ENCODE assay signal across 7 cellular contexts in genomic region chrX:20378291-20378920, GRCh38.
A peak's percentile ranks its signal among the peaks of the same experiment; 100 is the strongest.
DNase-seq lines count a peak whose midpoint lies in the region; ATAC-seq and TF ChIP-seq lines count a peak whose summit lies in the region.

No MANE protein-coding gene starts in this region.

- H3K4me3 Mint-ChIP-seq in activated B cell treated with CpG ODN at 0.5 μM for 24 hours (no peak overlapping the region), endodermal cell (no peak overlapping the region)

- H3K4me3 ChIP-seq in retinal pigment epithelial cell (ENCODE audit: low read length) (no peak overlapping the region), endodermal cell (ENCODE audit: low read length) (no peak overlapping the region)

- no peaks in the 10 kb centered on the region for H3K27me3 Mint-ChIP-seq in activated B cell treated with CpG ODN at 0.5 μM for 24 hours
- H3K27me3 Mint-ChIP-seq in endodermal cell (ENCODE audit: insufficient read depth), result no peaks in the 10 kb centered on the region

- H3K9me3 ChIP-seq in endodermal cell (ENCODE audit: control insufficient read depth, low read length), result peaks cover 7% of the 10 kb centered on the region

- peaks cover 26% of the 10 kb centered on the region for H3K4me1 Mint-ChIP-seq in activated B cell treated with CpG ODN at 0.5 μM for 24 hours
- peaks cover 3% of the 10 kb centered on the region for H3K4me1 Mint-ChIP-seq in endodermal cell

- no peaks in the 10 kb centered on the region for H3K36me3 ChIP-seq in endodermal cell (ENCODE audit: control insufficient read depth, insufficient read depth, low read length)

- H3K4me1 ChIP-seq in endodermal cell (ENCODE audit: control insufficient read depth, insufficient read depth, low read length), result no peaks in the 10 kb centered on the region

- no peaks in the 10 kb centered on the region for H3K27me3 ChIP-seq in endodermal cell (ENCODE audit: control insufficient read depth, insufficient read depth, low read length, poor library complexity, severe bottlenecking)

- intact Hi-C loops in activated B cell treated with CpG ODN at 0.5 μM for 24 hours (cut with micrococcal nuclease), result loop anchor here (5.0 kb wide), 1 partner anchor 34 kb away; no protein-coding TSS in a partner anchor

- H3K9me3 Mint-ChIP-seq in activated B cell treated with CpG ODN at 0.5 μM for 24 hours (no peaks in the 10 kb centered on the region), endodermal cell (peaks cover 32% of the 10 kb centered on the region)

- no peaks in the 10 kb centered on the region for H3K36me3 Mint-ChIP-seq in activated B cell treated with CpG ODN at 0.5 μM for 24 hours (ENCODE audit: low read depth)
- H3K36me3 Mint-ChIP-seq in endodermal cell (ENCODE audit: low read depth), result no peaks in the 10 kb centered on the region

- CTCF ChIA-PET in activated B cell treated with CpG ODN at 0.5 μM for 24 hours (lab: Charles Lee), result no interaction called here

- H3K9ac ChIP-seq in endodermal cell (ENCODE audit: extremely low read depth, low read length, poor library complexity, severe bottlenecking), result no peak overlapping the region

- POLR2A ChIA-PET in activated B cell treated with CpG ODN at 0.5 μM for 24 hours (lab: Charles Lee), result no interaction called here

- no peak overlapping the region for H3K27ac Mint-ChIP-seq in activated B cell treated with CpG ODN at 0.5 μM for 24 hours
- no peak overlapping the region for H3K27ac Mint-ChIP-seq in endodermal cell

- TF ChIP-seq CTCF in activated B cell treated with CpG ODN at 0.5 μM for 24 hours (IDR thresholded peaks at IDR 0.05) (no peak), retinal pigment epithelial cell (conservative IDR thresholded peaks at IDR 0.05; ENCODE audit: low read depth, low read length) (no peak), endodermal cell (conservative IDR thresholded peaks at IDR 0.05) (no peak)

- 80 to 83% methylated on average over 1 to 3 of the region's 3 CpGs for WGBS in endodermal cell (ENCODE audit: insufficient coverage in 1 of 2, insufficient read length in 1 of 2), 2 experiments

- DNase-seq in activated B cell treated with CpG ODN at 0.5 μM for 24 hours, result no peak
- peak; percentile 23 for DNase-seq in retinal pigment epithelial cell (ENCODE audit: low read depth)
- no peak for DNase-seq in GM19238 (ENCODE audit: insufficient read length, low spot score)
- DNase-seq in endodermal cell, result no peak

- ATAC-seq in GM18909 (IDR thresholded peaks at IDR 0.05; ENCODE audit: poor library complexity, unreplicated experiment) (peak; percentile 69), HG02973 (IDR thresholded peaks at IDR 0.05; ENCODE audit: unreplicated experiment) (peak; percentile 58), activated B cell treated with CpG ODN at 0.5 μM for 24 hours (ENCODE audit: low read depth) (peak; percentile 28), GM21737 (IDR thresholded peaks at IDR 0.05; ENCODE audit: unreplicated experiment) (no peak)

- no peak overlapping the region for H3K27ac ChIP-seq in endodermal cell (ENCODE audit: low read depth, low read length)
